Comparison of ENCODE assay signal across 1 cellular context in the genomic region with DNA sequence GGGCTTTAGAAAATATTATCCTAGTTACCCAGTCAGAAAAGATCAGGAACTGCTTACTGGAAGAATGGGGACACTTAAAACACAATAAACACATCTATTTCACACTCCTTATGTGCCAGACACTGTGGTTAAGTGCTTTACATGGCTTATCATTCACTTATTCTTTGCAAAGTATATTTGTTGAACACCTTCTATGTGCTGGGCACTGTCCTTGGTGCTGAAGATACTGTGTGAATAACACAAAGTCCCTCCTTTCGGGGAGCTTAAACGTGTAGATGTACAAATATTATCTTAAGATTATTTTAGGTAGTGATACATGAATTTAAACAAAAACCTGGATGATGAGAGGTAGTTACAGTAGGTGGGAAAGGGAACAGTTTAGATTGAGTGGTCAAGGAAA.
TF ChIP-seq lines count a peak whose summit lies in the region.

No MANE protein-coding gene starts in this region.

TF ChIP-seq in HepG2, 621 proteins besides CTCF, POLR2A, EP300 and RAD21 (continued from another document):
- TF ChIP-seq, protein P1, sequence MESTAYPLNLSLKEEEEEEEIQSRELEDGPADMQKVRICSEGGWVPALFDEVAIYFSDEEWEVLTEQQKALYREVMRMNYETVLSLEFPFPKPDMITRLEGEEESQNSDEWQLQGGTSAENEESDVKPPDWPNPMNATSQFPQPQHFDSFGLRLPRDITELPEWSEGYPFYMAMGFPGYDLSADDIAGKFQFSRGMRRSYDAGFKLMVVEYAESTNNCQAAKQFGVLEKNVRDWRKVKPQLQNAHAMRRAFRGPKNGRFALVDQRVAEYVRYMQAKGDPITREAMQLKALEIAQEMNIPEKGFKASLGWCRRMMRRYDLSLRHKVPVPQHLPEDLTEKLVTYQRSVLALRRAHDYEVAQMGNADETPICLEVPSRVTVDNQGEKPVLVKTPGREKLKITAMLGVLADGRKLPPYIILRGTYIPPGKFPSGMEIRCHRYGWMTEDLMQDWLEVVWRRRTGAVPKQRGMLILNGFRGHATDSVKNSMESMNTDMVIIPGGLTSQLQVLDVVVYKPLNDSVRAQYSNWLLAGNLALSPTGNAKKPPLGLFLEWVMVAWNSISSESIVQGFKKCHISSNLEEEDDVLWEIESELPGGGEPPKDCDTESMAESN (CRISPR knock-in tag; conservative IDR thresholded peaks at IDR 0.05), result no peak
- TF ChIP-seq ZNF3 (CRISPR knock-in tag; IDR thresholded peaks at IDR 0.05) (no peak), TP53 (CRISPR knock-in tag; conservative IDR thresholded peaks at IDR 0.05) (no peak), KDM1A (CRISPR knock-in tag; IDR thresholded peaks at IDR 0.05) (no peak), ZNF207 (IDR thresholded peaks at IDR 0.05; ENCODE audit: borderline replicate concordance) (no peak), EHMT2 (IDR thresholded peaks at IDR 0.05; ENCODE audit: borderline replicate concordance, low read depth, low read length) (peak; percentile 83), HIVEP1 (CRISPR knock-in tag; IDR thresholded peaks at IDR 0.05) (no peak), ZNF335 (CRISPR knock-in tag; IDR thresholded peaks at IDR 0.05) (no peak), KMT2A (CRISPR knock-in tag; IDR thresholded peaks at IDR 0.05) (no peak), STAT5B (CRISPR knock-in tag; IDR thresholded peaks at IDR 0.05) (no peak), NR2F1 (CRISPR knock-in tag; IDR thresholded peaks at IDR 0.05) (no peak), ZNF557 (CRISPR knock-in tag; IDR thresholded peaks at IDR 0.05) (no peak), NFE2L1 (CRISPR knock-in tag; IDR thresholded peaks at IDR 0.05; ENCODE audit: borderline replicate concordance) (no peak), ZKSCAN5 (CRISPR knock-in tag; IDR thresholded peaks at IDR 0.05) (no peak), SPEN (CRISPR knock-in tag; IDR thresholded peaks at IDR 0.05; ENCODE audit: low read depth) (no peak), ZNF670 (CRISPR knock-in tag; IDR thresholded peaks at IDR 0.05; ENCODE audit: borderline replicate concordance) (no peak), ZNF331 (CRISPR knock-in tag; IDR thresholded peaks at IDR 0.05) (0 out of 2 replicates have a peak, but pooled peaks have one; percentile 14), ZFY (CRISPR knock-in tag; IDR thresholded peaks at IDR 0.05) (no peak)
- TF ChIP-seq, protein P2, sequence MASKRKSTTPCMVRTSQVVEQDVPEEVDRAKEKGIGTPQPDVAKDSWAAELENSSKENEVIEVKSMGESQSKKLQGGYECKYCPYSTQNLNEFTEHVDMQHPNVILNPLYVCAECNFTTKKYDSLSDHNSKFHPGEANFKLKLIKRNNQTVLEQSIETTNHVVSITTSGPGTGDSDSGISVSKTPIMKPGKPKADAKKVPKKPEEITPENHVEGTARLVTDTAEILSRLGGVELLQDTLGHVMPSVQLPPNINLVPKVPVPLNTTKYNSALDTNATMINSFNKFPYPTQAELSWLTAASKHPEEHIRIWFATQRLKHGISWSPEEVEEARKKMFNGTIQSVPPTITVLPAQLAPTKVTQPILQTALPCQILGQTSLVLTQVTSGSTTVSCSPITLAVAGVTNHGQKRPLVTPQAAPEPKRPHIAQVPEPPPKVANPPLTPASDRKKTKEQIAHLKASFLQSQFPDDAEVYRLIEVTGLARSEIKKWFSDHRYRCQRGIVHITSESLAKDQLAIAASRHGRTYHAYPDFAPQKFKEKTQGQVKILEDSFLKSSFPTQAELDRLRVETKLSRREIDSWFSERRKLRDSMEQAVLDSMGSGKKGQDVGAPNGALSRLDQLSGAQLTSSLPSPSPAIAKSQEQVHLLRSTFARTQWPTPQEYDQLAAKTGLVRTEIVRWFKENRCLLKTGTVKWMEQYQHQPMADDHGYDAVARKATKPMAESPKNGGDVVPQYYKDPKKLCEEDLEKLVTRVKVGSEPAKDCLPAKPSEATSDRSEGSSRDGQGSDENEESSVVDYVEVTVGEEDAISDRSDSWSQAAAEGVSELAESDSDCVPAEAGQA (IDR thresholded peaks at IDR 0.05; ENCODE audit: low read depth), result no peak
- TF ChIP-seq, protein P2 (CRISPR knock-in tag; IDR thresholded peaks at IDR 0.05; ENCODE audit: borderline replicate concordance), result no peak
- TF ChIP-seq, protein P3, sequence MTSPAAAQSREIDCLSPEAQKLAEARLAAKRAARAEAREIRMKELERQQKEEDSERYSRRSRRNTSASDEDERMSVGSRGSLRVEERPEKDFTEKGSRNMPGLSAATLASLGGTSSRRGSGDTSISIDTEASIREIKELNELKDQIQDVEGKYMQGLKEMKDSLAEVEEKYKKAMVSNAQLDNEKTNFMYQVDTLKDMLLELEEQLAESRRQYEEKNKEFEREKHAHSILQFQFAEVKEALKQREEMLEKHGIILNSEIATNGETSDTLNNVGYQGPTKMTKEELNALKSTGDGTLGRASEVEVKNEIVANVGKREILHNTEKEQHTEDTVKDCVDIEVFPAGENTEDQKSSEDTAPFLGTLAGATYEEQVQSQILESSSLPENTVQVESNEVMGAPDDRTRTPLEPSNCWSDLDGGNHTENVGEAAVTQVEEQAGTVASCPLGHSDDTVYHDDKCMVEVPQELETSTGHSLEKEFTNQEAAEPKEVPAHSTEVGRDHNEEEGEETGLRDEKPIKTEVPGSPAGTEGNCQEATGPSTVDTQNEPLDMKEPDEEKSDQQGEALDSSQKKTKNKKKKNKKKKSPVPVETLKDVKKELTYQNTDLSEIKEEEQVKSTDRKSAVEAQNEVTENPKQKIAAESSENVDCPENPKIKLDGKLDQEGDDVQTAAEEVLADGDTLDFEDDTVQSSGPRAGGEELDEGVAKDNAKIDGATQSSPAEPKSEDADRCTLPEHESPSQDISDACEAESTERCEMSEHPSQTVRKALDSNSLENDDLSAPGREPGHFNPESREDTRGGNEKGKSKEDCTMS (CRISPR knock-in tag; conservative IDR thresholded peaks at IDR 0.05), result no peak
- TF ChIP-seq, protein P4, sequence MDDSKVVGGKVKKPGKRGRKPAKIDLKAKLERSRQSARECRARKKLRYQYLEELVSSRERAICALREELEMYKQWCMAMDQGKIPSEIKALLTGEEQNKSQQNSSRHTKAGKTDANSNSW (CRISPR knock-in tag; IDR thresholded peaks at IDR 0.05; ENCODE audit: borderline replicate concordance), result no peak
- TF ChIP-seq, protein P5, sequence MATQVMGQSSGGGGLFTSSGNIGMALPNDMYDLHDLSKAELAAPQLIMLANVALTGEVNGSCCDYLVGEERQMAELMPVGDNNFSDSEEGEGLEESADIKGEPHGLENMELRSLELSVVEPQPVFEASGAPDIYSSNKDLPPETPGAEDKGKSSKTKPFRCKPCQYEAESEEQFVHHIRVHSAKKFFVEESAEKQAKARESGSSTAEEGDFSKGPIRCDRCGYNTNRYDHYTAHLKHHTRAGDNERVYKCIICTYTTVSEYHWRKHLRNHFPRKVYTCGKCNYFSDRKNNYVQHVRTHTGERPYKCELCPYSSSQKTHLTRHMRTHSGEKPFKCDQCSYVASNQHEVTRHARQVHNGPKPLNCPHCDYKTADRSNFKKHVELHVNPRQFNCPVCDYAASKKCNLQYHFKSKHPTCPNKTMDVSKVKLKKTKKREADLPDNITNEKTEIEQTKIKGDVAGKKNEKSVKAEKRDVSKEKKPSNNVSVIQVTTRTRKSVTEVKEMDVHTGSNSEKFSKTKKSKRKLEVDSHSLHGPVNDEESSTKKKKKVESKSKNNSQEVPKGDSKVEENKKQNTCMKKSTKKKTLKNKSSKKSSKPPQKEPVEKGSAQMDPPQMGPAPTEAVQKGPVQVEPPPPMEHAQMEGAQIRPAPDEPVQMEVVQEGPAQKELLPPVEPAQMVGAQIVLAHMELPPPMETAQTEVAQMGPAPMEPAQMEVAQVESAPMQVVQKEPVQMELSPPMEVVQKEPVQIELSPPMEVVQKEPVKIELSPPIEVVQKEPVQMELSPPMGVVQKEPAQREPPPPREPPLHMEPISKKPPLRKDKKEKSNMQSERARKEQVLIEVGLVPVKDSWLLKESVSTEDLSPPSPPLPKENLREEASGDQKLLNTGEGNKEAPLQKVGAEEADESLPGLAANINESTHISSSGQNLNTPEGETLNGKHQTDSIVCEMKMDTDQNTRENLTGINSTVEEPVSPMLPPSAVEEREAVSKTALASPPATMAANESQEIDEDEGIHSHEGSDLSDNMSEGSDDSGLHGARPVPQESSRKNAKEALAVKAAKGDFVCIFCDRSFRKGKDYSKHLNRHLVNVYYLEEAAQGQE (IDR thresholded peaks at IDR 0.05; ENCODE audit: borderline replicate concordance in 1 of 2, low read depth in 1 of 2, low read length in 2 of 2), result peak; percentile 49 to 95
- TF ChIP-seq, protein P6, sequence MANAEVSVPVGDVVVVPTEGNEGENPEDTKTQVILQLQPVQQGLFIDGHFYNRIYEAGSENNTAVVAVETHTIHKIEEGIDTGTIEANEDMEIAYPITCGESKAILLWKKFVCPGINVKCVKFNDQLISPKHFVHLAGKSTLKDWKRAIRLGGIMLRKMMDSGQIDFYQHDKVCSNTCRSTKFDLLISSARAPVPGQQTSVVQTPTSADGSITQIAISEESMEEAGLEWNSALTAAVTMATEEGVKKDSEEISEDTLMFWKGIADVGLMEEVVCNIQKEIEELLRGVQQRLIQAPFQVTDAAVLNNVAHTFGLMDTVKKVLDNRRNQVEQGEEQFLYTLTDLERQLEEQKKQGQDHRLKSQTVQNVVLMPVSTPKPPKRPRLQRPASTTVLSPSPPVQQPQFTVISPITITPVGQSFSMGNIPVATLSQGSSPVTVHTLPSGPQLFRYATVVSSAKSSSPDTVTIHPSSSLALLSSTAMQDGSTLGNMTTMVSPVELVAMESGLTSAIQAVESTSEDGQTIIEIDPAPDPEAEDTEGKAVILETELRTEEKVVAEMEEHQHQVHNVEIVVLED (CRISPR knock-in tag; IDR thresholded peaks at IDR 0.05; ENCODE audit: borderline replicate concordance), result no peak
- TF ChIP-seq, protein P7, sequence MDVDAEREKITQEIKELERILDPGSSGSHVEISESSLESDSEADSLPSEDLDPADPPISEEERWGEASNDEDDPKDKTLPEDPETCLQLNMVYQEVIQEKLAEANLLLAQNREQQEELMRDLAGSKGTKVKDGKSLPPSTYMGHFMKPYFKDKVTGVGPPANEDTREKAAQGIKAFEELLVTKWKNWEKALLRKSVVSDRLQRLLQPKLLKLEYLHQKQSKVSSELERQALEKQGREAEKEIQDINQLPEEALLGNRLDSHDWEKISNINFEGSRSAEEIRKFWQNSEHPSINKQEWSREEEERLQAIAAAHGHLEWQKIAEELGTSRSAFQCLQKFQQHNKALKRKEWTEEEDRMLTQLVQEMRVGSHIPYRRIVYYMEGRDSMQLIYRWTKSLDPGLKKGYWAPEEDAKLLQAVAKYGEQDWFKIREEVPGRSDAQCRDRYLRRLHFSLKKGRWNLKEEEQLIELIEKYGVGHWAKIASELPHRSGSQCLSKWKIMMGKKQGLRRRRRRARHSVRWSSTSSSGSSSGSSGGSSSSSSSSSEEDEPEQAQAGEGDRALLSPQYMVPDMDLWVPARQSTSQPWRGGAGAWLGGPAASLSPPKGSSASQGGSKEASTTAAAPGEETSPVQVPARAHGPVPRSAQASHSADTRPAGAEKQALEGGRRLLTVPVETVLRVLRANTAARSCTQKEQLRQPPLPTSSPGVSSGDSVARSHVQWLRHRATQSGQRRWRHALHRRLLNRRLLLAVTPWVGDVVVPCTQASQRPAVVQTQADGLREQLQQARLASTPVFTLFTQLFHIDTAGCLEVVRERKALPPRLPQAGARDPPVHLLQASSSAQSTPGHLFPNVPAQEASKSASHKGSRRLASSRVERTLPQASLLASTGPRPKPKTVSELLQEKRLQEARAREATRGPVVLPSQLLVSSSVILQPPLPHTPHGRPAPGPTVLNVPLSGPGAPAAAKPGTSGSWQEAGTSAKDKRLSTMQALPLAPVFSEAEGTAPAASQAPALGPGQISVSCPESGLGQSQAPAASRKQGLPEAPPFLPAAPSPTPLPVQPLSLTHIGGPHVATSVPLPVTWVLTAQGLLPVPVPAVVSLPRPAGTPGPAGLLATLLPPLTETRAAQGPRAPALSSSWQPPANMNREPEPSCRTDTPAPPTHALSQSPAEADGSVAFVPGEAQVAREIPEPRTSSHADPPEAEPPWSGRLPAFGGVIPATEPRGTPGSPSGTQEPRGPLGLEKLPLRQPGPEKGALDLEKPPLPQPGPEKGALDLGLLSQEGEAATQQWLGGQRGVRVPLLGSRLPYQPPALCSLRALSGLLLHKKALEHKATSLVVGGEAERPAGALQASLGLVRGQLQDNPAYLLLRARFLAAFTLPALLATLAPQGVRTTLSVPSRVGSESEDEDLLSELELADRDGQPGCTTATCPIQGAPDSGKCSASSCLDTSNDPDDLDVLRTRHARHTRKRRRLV (CRISPR knock-in tag; IDR thresholded peaks at IDR 0.05), result no peak
- TF ChIP-seq, protein P8, sequence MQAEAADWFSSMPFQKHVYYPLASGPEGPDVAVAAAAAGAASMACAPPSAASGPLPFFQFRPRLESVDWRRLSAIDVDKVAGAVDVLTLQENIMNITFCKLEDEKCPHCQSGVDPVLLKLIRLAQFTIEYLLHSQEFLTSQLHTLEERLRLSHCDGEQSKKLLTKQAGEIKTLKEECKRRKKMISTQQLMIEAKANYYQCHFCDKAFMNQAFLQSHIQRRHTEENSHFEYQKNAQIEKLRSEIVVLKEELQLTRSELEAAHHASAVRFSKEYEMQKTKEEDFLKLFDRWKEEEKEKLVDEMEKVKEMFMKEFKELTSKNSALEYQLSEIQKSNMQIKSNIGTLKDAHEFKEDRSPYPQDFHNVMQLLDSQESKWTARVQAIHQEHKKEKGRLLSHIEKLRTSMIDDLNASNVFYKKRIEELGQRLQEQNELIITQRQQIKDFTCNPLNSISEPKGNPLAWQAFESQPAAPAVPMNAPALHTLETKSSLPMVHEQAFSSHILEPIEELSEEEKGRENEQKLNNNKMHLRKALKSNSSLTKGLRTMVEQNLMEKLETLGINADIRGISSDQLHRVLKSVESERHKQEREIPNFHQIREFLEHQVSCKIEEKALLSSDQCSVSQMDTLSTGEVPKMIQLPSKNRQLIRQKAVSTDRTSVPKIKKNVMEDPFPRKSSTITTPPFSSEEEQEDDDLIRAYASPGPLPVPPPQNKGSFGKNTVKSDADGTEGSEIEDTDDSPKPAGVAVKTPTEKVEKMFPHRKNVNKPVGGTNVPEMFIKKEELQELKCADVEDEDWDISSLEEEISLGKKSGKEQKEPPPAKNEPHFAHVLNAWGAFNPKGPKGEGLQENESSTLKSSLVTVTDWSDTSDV (CRISPR knock-in tag; IDR thresholded peaks at IDR 0.05), result no peak
